29 cellular contexts compared by ENCODE assay signal in genomic region chr9:89766981-89767380, GRCh38.
"Had no signal": no experiment of that assay in that cellular context is flagged by ENCODE, and none has a peak within 500 bp of the region (broad histone marks: within the 10 kb centered on the region; RNA-seq: fewer than 3 reads in every experiment).

No MANE protein-coding gene starts in this region.

- H3K4me3 ChIP-seq: MG63 had no signal

- H3K27me3 ChIP-seq: brain microvascular endothelial cell, MG63 had no signal

- H3K27ac Mint-ChIP-seq: activated CD4-positive, alpha-beta memory T cell treated with anti-CD3 and anti-CD28 coated beads, Interleukin-2, amount 10 ng/mL, durations not matched to agents 7 days and 5 days; activated CD8-positive, alpha-beta memory T cell treated with anti-CD3 and anti-CD28 coated beads, Interleukin-2, amount 10 ng/mL, durations not matched to agents 7 days and 5 days; activated naive CD4-positive, alpha-beta T cell treated with anti-CD3 and anti-CD28 coated beads, Interleukin-2, amount 10 ng/mL, durations not matched to agents 7 days and 5 days; activated naive CD8-positive, alpha-beta T cell; activated naive CD8-positive, alpha-beta T cell treated with anti-CD3 and anti-CD28 coated beads, Interleukin-2, amount 50 U/mL, for 24 hours had no signal

- H3K27ac ChIP-seq: brain microvascular endothelial cell, WERI-Rb-1 had no signal

- H3K36me3 Mint-ChIP-seq: activated CD8-positive, alpha-beta memory T cell treated with anti-CD3 and anti-CD28 coated beads, Interleukin-2, amount 10 ng/mL, durations not matched to agents 7 days and 5 days; activated naive CD4-positive, alpha-beta T cell treated with anti-CD3 and anti-CD28 coated beads, Interleukin-2, amount 10 ng/mL, durations not matched to agents 7 days and 5 days; activated naive CD8-positive, alpha-beta T cell had no signal

- H3K36me3 ChIP-seq: brain microvascular endothelial cell, MG63, WERI-Rb-1 had no signal

- H3K4me3 Mint-ChIP-seq: activated CD4-positive, alpha-beta memory T cell treated with anti-CD3 and anti-CD28 coated beads, Interleukin-2, amount 10 ng/mL, durations not matched to agents 7 days and 5 days; activated CD8-positive, alpha-beta memory T cell treated with anti-CD3 and anti-CD28 coated beads, Interleukin-2, amount 10 ng/mL, durations not matched to agents 7 days and 5 days; activated naive CD4-positive, alpha-beta T cell treated with anti-CD3 and anti-CD28 coated beads, Interleukin-2, amount 10 ng/mL, durations not matched to agents 7 days and 5 days; activated naive CD8-positive, alpha-beta T cell; activated naive CD8-positive, alpha-beta T cell treated with anti-CD3 and anti-CD28 coated beads, Interleukin-2, amount 50 U/mL, for 24 hours; central memory CD8-positive, alpha-beta T cell had no signal

- H3K9me3 ChIP-seq: MG63 had no signal

- H3K27me3 Mint-ChIP-seq: activated naive CD8-positive, alpha-beta T cell; activated naive CD8-positive, alpha-beta T cell treated with anti-CD3 and anti-CD28 coated beads, Interleukin-2, amount 50 U/mL, for 24 hours had no signal

- H3K4me1 Mint-ChIP-seq: activated CD4-positive, alpha-beta memory T cell treated with anti-CD3 and anti-CD28 coated beads, Interleukin-2, amount 10 ng/mL, durations not matched to agents 7 days and 5 days; activated CD8-positive, alpha-beta memory T cell treated with anti-CD3 and anti-CD28 coated beads, Interleukin-2, amount 10 ng/mL, durations not matched to agents 7 days and 5 days; central memory CD8-positive, alpha-beta T cell had no signal

- H3K9me3 Mint-ChIP-seq: activated CD4-positive, alpha-beta memory T cell treated with anti-CD3 and anti-CD28 coated beads, Interleukin-2, amount 10 ng/mL, durations not matched to agents 7 days and 5 days; activated naive CD4-positive, alpha-beta T cell treated with anti-CD3 and anti-CD28 coated beads, Interleukin-2, amount 10 ng/mL, durations not matched to agents 7 days and 5 days; activated naive CD8-positive, alpha-beta T cell treated with anti-CD3 and anti-CD28 coated beads, Interleukin-2, amount 50 U/mL, for 24 hours; central memory CD8-positive, alpha-beta T cell had no signal

- DNase-seq: activated CD4-positive, alpha-beta memory T cell treated with anti-CD3 and anti-CD28 coated beads, Interleukin-2, amount 10 ng/mL, durations not matched to agents 7 days and 5 days; activated CD4-positive, alpha-beta T cell treated with anti-CD3 and anti-CD28 coated beads for 1 hour; activated CD4-positive, alpha-beta T cell treated with anti-CD3 and anti-CD28 coated beads for 48 hours; activated CD4-positive, CD25-positive, alpha-beta regulatory T cell; activated CD8-positive, alpha-beta memory T cell treated with anti-CD3 and anti-CD28 coated beads for 24 hours; activated CD8-positive, alpha-beta memory T cell treated with anti-CD3 and anti-CD28 coated beads, Interleukin-2, amount 10 ng/mL, durations not matched to agents 7 days and 5 days; activated CD8-positive, alpha-beta memory T cell treated with anti-CD3 and anti-CD28 coated beads, Interleukin-2, amount 50 U/mL, for 48 hours; activated effector memory CD4-positive, alpha-beta T cell treated with Interleukin-2 at 50 U/mL for 16 hours; activated naive CD4-positive, alpha-beta T cell treated with anti-CD3 and anti-CD28 coated beads, Interleukin-2, amount 10 ng/mL, durations not matched to agents 7 days and 5 days; activated naive CD8-positive, alpha-beta T cell treated with anti-CD3 and anti-CD28 coated beads, Interleukin-2, amount 50 U/mL, for 24 hours; activated T-cell treated with anti-CD3 and anti-CD28 coated beads, Interleukin-2, amount 50 U/mL, for 48 hours; aorta; brain microvascular endothelial cell; Karpas-422; KBM-7; MG63; NCI-H1048; NCI-H1105 treated with DMSO at 0.1 percent for 48 hours; NCI-H1436; NCI-H1694; NCI-H1930; NCI-H345; NCI-H524 treated with DMSO at 0.1 percent for 48 hours; RPMI8226; SHP77 treated with DMSO at 0.1 percent for 48 hours; T1000; WERI-Rb-1 had no signal
